22 cellular contexts compared by ENCODE assay signal in the genomic region with DNA sequence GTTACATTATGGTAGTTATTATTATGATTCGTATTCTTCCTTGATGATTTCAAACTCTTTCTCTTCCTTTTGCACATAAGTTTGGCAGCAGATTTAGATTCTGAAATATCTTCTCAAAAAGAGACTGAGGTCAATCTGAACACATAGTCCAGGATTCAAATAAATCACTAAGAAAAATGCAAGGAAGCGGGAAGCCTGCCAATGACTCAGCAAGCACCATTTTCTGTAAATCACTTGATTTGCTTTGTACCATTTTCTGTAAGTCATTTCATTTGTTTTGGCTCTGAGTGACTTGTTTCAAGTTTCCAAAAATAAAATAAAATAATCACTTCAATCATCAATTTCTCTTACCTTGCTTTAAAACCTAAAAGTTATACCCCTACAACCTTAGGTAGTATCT. TPM values are rescaled to one million over a fixed set of nuclear protein-coding genes. Genes with fewer than 3 reads are reported as not detected.
DNase-seq lines count a peak whose midpoint lies in the region; ATAC-seq and TF ChIP-seq lines count a peak whose summit lies in the region.
"Had no signal": no experiment of that assay in that cellular context is flagged by ENCODE, and none has a peak within 500 bp of the region (broad histone marks: within the 10 kb centered on the region; RNA-seq: fewer than 3 reads in every experiment).

No MANE protein-coding gene starts in this region.

- no peak for ATAC-seq in CD4-positive, alpha-beta T cell (ENCODE audit: poor library complexity)
- ATAC-seq in HG03571 (IDR thresholded peaks at IDR 0.05; ENCODE audit: unreplicated experiment) (no peak), GM21390 (IDR thresholded peaks at IDR 0.05; ENCODE audit: unreplicated experiment) (no peak)
- ATAC-seq: effector memory CD8-positive, alpha-beta T cell; stimulated activated naive CD8-positive, alpha-beta T cell treated with anti-CD3 and anti-CD28 coated beads, Interleukin-15, Interleukin-2, amounts not matched to agents 100 U/mL and 50 U/mL, for 24 hours had no signal

- DNase-seq in EH (ENCODE audit: low read depth), result peak; percentile 86
- peak; percentile 54 for DNase-seq in MG63
- DNase-seq in dermis blood vessel endothelial cell, result peak; percentile 84
- DNase-seq in CD4-positive, alpha-beta T cell, result no peak
- DNase-seq in COR-L47 (lab: John Stamatoyannopoulos, UW), result no peak
- DNase-seq: DMS53; effector memory CD8-positive, alpha-beta T cell; NCI-H1694; NCI-H526; occipital lobe; Peyer's patch; stimulated activated naive CD8-positive, alpha-beta T cell treated with anti-CD3 and anti-CD28 coated beads, Interleukin-15, Interleukin-2, amounts not matched to agents 100 U/mL and 50 U/mL, for 24 hours; SW 1271 had no signal

- POLR2A ChIA-PET in CD4-positive, alpha-beta T cell (lab: Charles Lee), result no interaction called here

- no peak overlapping the region for H3K4me3 Mint-ChIP-seq in nephron
- H3K4me3 Mint-ChIP-seq in CD4-positive, alpha-beta T cell, result no peak overlapping the region
- H3K4me3 Mint-ChIP-seq: effector memory CD8-positive, alpha-beta T cell; mesothelial cell of epicardium had no signal

- no peaks in the 10 kb centered on the region for H3K36me3 Mint-ChIP-seq in nephron (ENCODE audit: low read depth)
- no peaks in the 10 kb centered on the region for H3K36me3 Mint-ChIP-seq in CD4-positive, alpha-beta T cell (ENCODE audit: low read depth)
- H3K36me3 Mint-ChIP-seq: mesothelial cell of epicardium had no signal

- CTCF ChIA-PET in CD4-positive, alpha-beta T cell (lab: Charles Lee), result interaction anchor here (1.2 kb wide), 1 partner anchor 14 kb away, joined by 3 read pairs; no protein-coding TSS in a partner anchor

- H3K27ac ChIP-seq in CD4-positive, alpha-beta T cell (ENCODE audit: low read depth, low read length), result no peak overlapping the region
- H3K27ac ChIP-seq: KMS-11, Peyer's patch, vagina, VCaP had no signal

- intact Hi-C loops in CD4-positive, alpha-beta T cell (cut with DNase I, micrococcal nuclease), result no loop called here

- H3K4me1 Mint-ChIP-seq in nephron, result peaks cover 7% of the 10 kb centered on the region
- H3K4me1 Mint-ChIP-seq in CD4-positive, alpha-beta T cell (ENCODE audit: low read depth), result peaks cover 22% of the 10 kb centered on the region

- H3K4me3 ChIP-seq in MG63, result no peak overlapping the region
- H3K4me3 ChIP-seq: Peyer's patch, smooth muscle cell, vagina had no signal

- no peaks in the 10 kb centered on the region for H3K36me3 ChIP-seq in MG63
- H3K36me3 ChIP-seq: Peyer's patch, vagina had no signal

- no peaks in the 10 kb centered on the region for H3K9me3 ChIP-seq in MG63
- no peaks in the 10 kb centered on the region for H3K9me3 ChIP-seq in CD4-positive, alpha-beta T cell (ENCODE audit: control insufficient read depth, low read length)
- H3K9me3 ChIP-seq: Peyer's patch, vagina had no signal

- peak overlapping the region in 2 of 3 experiments; percentile 6 to 34 for H3K27ac Mint-ChIP-seq in nephron
- no peak overlapping the region for H3K27ac Mint-ChIP-seq in CD4-positive, alpha-beta T cell
- H3K27ac Mint-ChIP-seq: activated T-helper 2 cell treated with anti-CD3 and anti-CD28 coated beads, Interferon-gamma antibody, Interleukin-2, Interleukin-4, amounts not matched to agents 10 μg/mL and 5 μg/mL and 100 μg/mL, durations not matched to agents 14 hours and 24 hours and 36 hours; effector memory CD8-positive, alpha-beta T cell; mesothelial cell of epicardium had no signal

- no peaks in the 10 kb centered on the region for H3K27me3 ChIP-seq in MG63
- no peaks in the 10 kb centered on the region for H3K27me3 ChIP-seq in CD4-positive, alpha-beta T cell (ENCODE audit: control insufficient read depth, insufficient read depth, low read length)
- H3K27me3 ChIP-seq: Peyer's patch, vagina had no signal

- H3K9me3 Mint-ChIP-seq in nephron, result no peaks in the 10 kb centered on the region
- H3K9me3 Mint-ChIP-seq in CD4-positive, alpha-beta T cell, result no peaks in the 10 kb centered on the region
- H3K9me3 Mint-ChIP-seq: activated T-helper 2 cell treated with anti-CD3 and anti-CD28 coated beads, Interferon-gamma antibody, Interleukin-2, Interleukin-4, amounts not matched to agents 10 μg/mL and 5 μg/mL and 100 μg/mL, durations not matched to agents 14 hours and 24 hours and 36 hours; effector memory CD8-positive, alpha-beta T cell had no signal

- no peak for TF ChIP-seq CTCF in nephron (IDR thresholded peaks at IDR 0.05; ENCODE audit: unreplicated experiment in 3 of 3)
- TF ChIP-seq CTCF in CD4-positive, alpha-beta T cell (IDR thresholded peaks at IDR 0.05), result no peak

- no peaks in the 10 kb centered on the region for H3K27me3 Mint-ChIP-seq in nephron (ENCODE audit: low read depth)
- H3K27me3 Mint-ChIP-seq in CD4-positive, alpha-beta T cell, result no peaks in the 10 kb centered on the region

RNA-seq across cellular contexts. Expression of gene GLIS3, which starts 24.6 kb away (rescaled TPM):
- total RNA-seq in MG63 (2014; rRNA removed; shearing (Covaris generic); ENCODE audit: low replicate concordance), result 0.30 and 3.1 TPM in 2 replicates
- total RNA-seq in dermis blood vessel endothelial cell, result 12.3 and 26.0 TPM in 2 replicates
- total RNA-seq in CD4-positive, alpha-beta T cell, result 1 to 10 TPM; 3.1 to 3.2 TPM

Comparison
In these comparisons a context has a peak if more than half of its experiments do, and no peak if none do; other contexts are left out.
1. DNase-seq: peak in EH (single experiment), MG63 (single experiment) and dermis blood vessel endothelial cell (single experiment); none in CD4-positive, alpha-beta T cell (0 of 10) and COR-L47 (single experiment).